In the genomic region with DNA sequence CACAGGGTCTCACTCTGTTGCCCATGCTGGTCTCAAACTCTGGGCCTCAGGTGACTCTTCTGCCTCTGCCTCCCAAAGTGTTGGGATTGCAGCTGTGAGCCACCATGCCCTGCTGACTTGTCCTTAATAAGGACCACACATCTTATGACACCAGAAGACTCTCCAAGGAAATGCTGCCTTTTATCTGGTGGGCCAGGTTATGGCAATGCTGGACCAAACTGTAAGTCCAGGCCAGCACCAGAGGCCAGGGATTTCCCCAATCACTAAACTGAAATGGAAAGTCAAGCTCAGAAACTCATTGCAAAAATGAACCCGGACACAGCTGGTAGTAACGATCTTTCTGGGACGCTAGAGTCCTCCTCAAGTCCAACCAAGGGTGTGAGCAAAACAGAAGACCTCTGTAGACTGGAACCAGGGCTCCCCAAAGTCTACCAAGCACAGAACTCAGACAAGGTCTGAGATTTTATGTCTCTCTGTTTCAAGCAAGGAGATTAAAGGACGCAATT, we compare ENCODE assay signal across 30 cellular contexts.
DNase-seq lines count a peak whose midpoint lies in the region; ATAC-seq and TF ChIP-seq lines count a peak whose summit lies in the region.
"Had no signal": no experiment of that assay in that cellular context is flagged by ENCODE, and none has a peak within 500 bp of the region (broad histone marks: within the 10 kb centered on the region; RNA-seq: fewer than 3 reads in every experiment).

No MANE protein-coding gene starts in this region.

- H3K9me3 ChIP-seq in CD8-positive, alpha-beta memory T cell (ENCODE audit: low read length): no peaks in the 10 kb centered on the region
- H3K9me3 ChIP-seq in MM.1S (replicated peaks; ENCODE audit: insufficient read depth, low read length) (no peaks in the 10 kb centered on the region), adrenal gland (replicated peaks in 1 of 3) (no peaks in the 10 kb centered on the region), gastroesophageal sphincter (no peaks in the 10 kb centered on the region)
- H3K9me3 ChIP-seq: heart right ventricle, prostate gland, right lobe of liver, transverse colon had no signal

- no peaks in the 10 kb centered on the region for H3K79me2 ChIP-seq in MM.1S (ENCODE audit: low read length)

- no peaks in the 10 kb centered on the region for H3F3A ChIP-seq in MM.1S (ENCODE audit: insufficient read depth, low read length)

- H3K27ac ChIP-seq in CD8-positive, alpha-beta memory T cell (ENCODE audit: low read depth, low read length): no peak overlapping the region
- H3K27ac ChIP-seq in MM.1S (ENCODE audit: low read length): no peak overlapping the region
- peak overlapping the region in 3 of 5 donors; percentile 8 to 61 (median 20) for H3K27ac ChIP-seq in adrenal gland
- no peak overlapping the region for H3K27ac ChIP-seq in gastroesophageal sphincter
- H3K27ac ChIP-seq: coronary artery, foreskin keratinocyte, prostate gland, right lobe of liver, transverse colon had no signal

- POLR2A ChIA-PET in CD8-positive, alpha-beta memory T cell (lab: Charles Lee): no interaction called here

- no peaks in the 10 kb centered on the region for H3K36me3 Mint-ChIP-seq in CD8-positive, alpha-beta memory T cell
- H3K36me3 Mint-ChIP-seq in mesothelial cell of epicardium: no peaks in the 10 kb centered on the region
- no peaks in the 10 kb centered on the region for H3K36me3 Mint-ChIP-seq in type B pancreatic cell
- H3K36me3 Mint-ChIP-seq: activated naive CD8-positive, alpha-beta T cell treated with anti-CD3 and anti-CD28 coated beads, Interleukin-2, amount 10 ng/mL, durations not matched to agents 7 days and 5 days; naive thymus-derived CD8-positive, alpha-beta T cell; WTC11 had no signal

- H3K36me3 ChIP-seq in CD8-positive, alpha-beta memory T cell (ENCODE audit: insufficient read depth, low read length): no peaks in the 10 kb centered on the region
- H3K36me3 ChIP-seq in MM.1S (replicated peaks; ENCODE audit: insufficient read depth, low read length): no peaks in the 10 kb centered on the region
- H3K36me3 ChIP-seq in adrenal gland (replicated peaks in 1 of 2): no peaks in the 10 kb centered on the region
- H3K36me3 ChIP-seq in gastroesophageal sphincter: no peaks in the 10 kb centered on the region
- H3K36me3 ChIP-seq: heart right ventricle, prostate gland, right lobe of liver, transverse colon had no signal

- peaks cover 1 to 2% of the 10 kb centered on the region in 2 donors for H3K27me3 Mint-ChIP-seq in CD8-positive, alpha-beta memory T cell
- H3K27me3 Mint-ChIP-seq in mesothelial cell of epicardium (ENCODE audit: low read depth) (no peaks in the 10 kb centered on the region), type B pancreatic cell (peaks cover 5% of the 10 kb centered on the region)
- H3K27me3 Mint-ChIP-seq: effector memory CD8-positive, alpha-beta T cell had no signal

- CTCF ChIA-PET in CD8-positive, alpha-beta memory T cell (lab: Charles Lee): no interaction called here

- peak overlapping the region in 6 of 8 donors; percentile 22 to 66 (median 40) for H3K27ac Mint-ChIP-seq in CD8-positive, alpha-beta memory T cell
- H3K27ac Mint-ChIP-seq in mesothelial cell of epicardium (peak overlapping the region; percentile 52), type B pancreatic cell (no peak overlapping the region)
- H3K27ac Mint-ChIP-seq: activated CD4-positive, alpha-beta T cell treated with anti-CD3 and anti-CD28 coated beads, Interleukin-2, amount 10 ng/mL, durations not matched to agents 24 days and 14 days; activated naive CD8-positive, alpha-beta T cell treated with anti-CD3 and anti-CD28 coated beads, Interleukin-2, amount 10 ng/mL, durations not matched to agents 7 days and 5 days; GM23338; WTC11 had no signal

- peaks cover 21% of the 10 kb centered on the region for H3K4me1 ChIP-seq in CD8-positive, alpha-beta memory T cell (ENCODE audit: insufficient read depth, low read length)
- H3K4me1 ChIP-seq in MM.1S (ENCODE audit: low read length): no peaks in the 10 kb centered on the region
- H3K4me1 ChIP-seq in adrenal gland (replicated peaks in 1 of 2): peaks cover 0 to 27% of the 10 kb centered on the region in 2 donors
- peaks cover 0 to 19% (median 0%) of the 10 kb centered on the region in 3 donors for H3K4me1 ChIP-seq in gastroesophageal sphincter
- H3K4me1 ChIP-seq: right lobe of liver, transverse colon had no signal

- no peak for TF ChIP-seq EP300 in gastroesophageal sphincter (IDR thresholded peaks at IDR 0.05)

- no peak for DNase-seq in CD8-positive, alpha-beta memory T cell
- DNase-seq in MM.1S (peak; percentile 23), adrenal gland (no peak), mesothelial cell of epicardium (ENCODE audit: low spot score in 2 of 2, unreplicated experiment in 2 of 2) (no peak), MV-4-11 (lab: John Stamatoyannopoulos, UW) (no peak), hypothalamus (lab: John Stamatoyannopoulos, UW) (no peak), type B pancreatic cell (ENCODE audit: extremely low spot score, unreplicated experiment) (no peak)
- DNase-seq: activated CD4-positive, alpha-beta T cell treated with anti-CD3 and anti-CD28 coated beads, Interleukin-2, amount 10 ng/mL, durations not matched to agents 24 days and 14 days; activated effector memory CD4-positive, alpha-beta T cell treated with anti-CD3 and anti-CD28 coated beads, Interleukin-2, amount 50 U/mL, for 16 hours; activated naive CD8-positive, alpha-beta T cell treated with anti-CD3 and anti-CD28 coated beads, Interleukin-2, amount 10 ng/mL, durations not matched to agents 7 days and 5 days; activated T-cell treated with anti-CD3 and anti-CD28 coated beads, Interleukin-2, amount 50 U/mL, for 1 hour; COR-L47; DMS79; effector memory CD8-positive, alpha-beta T cell; heart right ventricle; naive thymus-derived CD8-positive, alpha-beta T cell; NCI-H1105; NCI-H2029; NCI-H526 treated with DMSO at 0.1 percent for 48 hours; right lobe of liver; SIG-M5; stimulated activated CD4-positive, alpha-beta T cell treated with anti-CD3 and anti-CD28 coated beads, Interleukin-4, amount 100 ng/mL, for 24 hours; T-helper 1 cell; transverse colon had no signal

- no peak overlapping the region for H3K4me3 Mint-ChIP-seq in CD8-positive, alpha-beta memory T cell
- H3K4me3 Mint-ChIP-seq in mesothelial cell of epicardium (no peak overlapping the region), type B pancreatic cell (no peak overlapping the region)
- H3K4me3 Mint-ChIP-seq: activated CD4-positive, alpha-beta T cell treated with anti-CD3 and anti-CD28 coated beads, Interleukin-2, amount 10 ng/mL, durations not matched to agents 24 days and 14 days; activated naive CD8-positive, alpha-beta T cell treated with anti-CD3 and anti-CD28 coated beads, Interleukin-2, amount 10 ng/mL, durations not matched to agents 7 days and 5 days; effector memory CD8-positive, alpha-beta T cell; GM23338; naive thymus-derived CD8-positive, alpha-beta T cell; WTC11 had no signal

- H3K9ac ChIP-seq in MM.1S (ENCODE audit: low read length): no peak overlapping the region

- no peak for ATAC-seq in gastroesophageal sphincter
- ATAC-seq: effector memory CD8-positive, alpha-beta T cell; GM23338; heart right ventricle; naive thymus-derived CD8-positive, alpha-beta T cell; WTC11 had no signal

- WGBS in adrenal gland, 4 donors: 76 to 87% (median 79%) methylated on average over 4 of the region's 4 CpGs
- 71 to 90% methylated on average over 1 to 3 of the region's 4 CpGs for WGBS in gastroesophageal sphincter (ENCODE audit: low coverage in 1 of 2), 2 donors

- no peaks in the 10 kb centered on the region for H3K27me3 ChIP-seq in CD8-positive, alpha-beta memory T cell (ENCODE audit: insufficient read depth, low read length, poor library complexity, severe bottlenecking)
- H3K27me3 ChIP-seq in MM.1S (replicated peaks; ENCODE audit: insufficient read depth, low read length) (no peaks in the 10 kb centered on the region), adrenal gland (no peaks in the 10 kb centered on the region), gastroesophageal sphincter (no peaks in the 10 kb centered on the region)
- H3K27me3 ChIP-seq: foreskin keratinocyte, heart right ventricle, right lobe of liver, transverse colon had no signal

- H3K9me2 ChIP-seq in MM.1S (replicated peaks; ENCODE audit: insufficient read depth, low read length): no peaks in the 10 kb centered on the region

- no peak overlapping the region for H2AFZ ChIP-seq in MM.1S (ENCODE audit: low read length)

- no peak for TF ChIP-seq POLR2A in adrenal gland (IDR thresholded peaks at IDR 0.05)
- no peak for TF ChIP-seq POLR2A in gastroesophageal sphincter (IDR thresholded peaks at IDR 0.05)

- no peaks in the 10 kb centered on the region for H3K9me3 Mint-ChIP-seq in CD8-positive, alpha-beta memory T cell
- H3K9me3 Mint-ChIP-seq in mesothelial cell of epicardium: no peaks in the 10 kb centered on the region
- H3K9me3 Mint-ChIP-seq in type B pancreatic cell: no peaks in the 10 kb centered on the region
- H3K9me3 Mint-ChIP-seq: activated CD4-positive, alpha-beta T cell treated with anti-CD3 and anti-CD28 coated beads, Interleukin-2, amount 10 ng/mL, durations not matched to agents 24 days and 14 days; activated naive CD8-positive, alpha-beta T cell treated with anti-CD3 and anti-CD28 coated beads, Interleukin-2, amount 10 ng/mL, durations not matched to agents 7 days and 5 days; effector memory CD8-positive, alpha-beta T cell; naive thymus-derived CD8-positive, alpha-beta T cell; WTC11 had no signal

- H4K20me1 ChIP-seq in MM.1S (ENCODE audit: insufficient read depth, low read length): no peaks in the 10 kb centered on the region

- no peak overlapping the region for H3K4me3 ChIP-seq in CD8-positive, alpha-beta memory T cell (ENCODE audit: low read length)
- H3K4me3 ChIP-seq in MM.1S (ENCODE audit: low read length): no peak overlapping the region
- H3K4me3 ChIP-seq in adrenal gland: no peak overlapping the region
- H3K4me3 ChIP-seq in gastroesophageal sphincter: no peak overlapping the region
- H3K4me3 ChIP-seq: coronary artery, GM23338, heart right ventricle, prostate gland, right lobe of liver, transverse colon had no signal

- intact Hi-C loops in adrenal gland (cut with DNase I): no loop called here

- no peak for TF ChIP-seq CTCF in MM.1S (IDR thresholded peaks at IDR 0.05; ENCODE audit: low read length)
- TF ChIP-seq CTCF in adrenal gland (IDR thresholded peaks at IDR 0.05): no peak
- TF ChIP-seq CTCF in mesothelial cell of epicardium (IDR thresholded peaks at IDR 0.05; ENCODE audit: unreplicated experiment): no peak
- TF ChIP-seq CTCF in gastroesophageal sphincter (IDR thresholded peaks at IDR 0.05): no peak
- TF ChIP-seq CTCF in type B pancreatic cell (conservative IDR thresholded peaks at IDR 0.05): no peak

- no peak overlapping the region for H3K4me2 ChIP-seq in MM.1S (ENCODE audit: low read depth, low read length)
- H3K4me2 ChIP-seq: GM23338 had no signal

- peaks cover 24 to 52% (median 35%) of the 10 kb centered on the region in 3 donors for H3K4me1 Mint-ChIP-seq in CD8-positive, alpha-beta memory T cell
- peaks cover 17% of the 10 kb centered on the region for H3K4me1 Mint-ChIP-seq in mesothelial cell of epicardium
- peaks cover 3% of the 10 kb centered on the region for H3K4me1 Mint-ChIP-seq in type B pancreatic cell (ENCODE audit: unreplicated experiment)

Comparison
In these comparisons a context has a peak if more than half of its experiments do, and no peak if none do; other contexts are left out.
1. H3K27ac ChIP-seq: peak in adrenal gland (3 of 5); none in CD8-positive, alpha-beta memory T cell (single experiment), MM.1S (single experiment) and gastroesophageal sphincter (0 of 4).